ENCODE assay signal across 8 cellular contexts in genomic region chr3:66938338-66938963, GRCh38. TPM values are rescaled to one million over a fixed set of nuclear protein-coding genes. Genes with fewer than 3 reads are reported as not detected.
DNase-seq lines count a peak whose midpoint lies in the region; ATAC-seq, FAIRE-seq and TF ChIP-seq lines count a peak whose summit lies in the region.

No MANE protein-coding gene starts in this region.

- no peaks in the 10 kb centered on the region; the same call in 1 of the 2 replicates for H3K27me3 ChIP-seq in BE2C

- H3K4me3 ChIP-seq in BE2C (ENCODE audit: low read depth, low read length) (no peak overlapping the region), WI38 (ENCODE audit: low read depth, low read length) (no peak overlapping the region), fibroblast of the aortic adventitia (ENCODE audit: low read depth, low read length) (no peak overlapping the region)

- DNase-seq in BE2C (peak; percentile 39), GM12892 (ENCODE audit: insufficient read length) (no peak), NCI-H2171 treated with DMSO at 0.1 percent for 48 hours (lab: John Stamatoyannopoulos, UW) (peak; percentile 59), fibroblast of the aortic adventitia (ENCODE audit: low read depth) (peak; percentile 75), neural crest cell (ENCODE audit: low read depth, low spot score) (peak; percentile 54), GF-D8 (lab: John Stamatoyannopoulos, UW) (no peak)

- H3K4me3 Mint-ChIP-seq in neural crest cell: peak overlapping the region; percentile 67

- H3K9me3 Mint-ChIP-seq in neural crest cell: peaks cover 4% of the 10 kb centered on the region

- peak; percentile 85 for ATAC-seq in HG02973 (IDR thresholded peaks at IDR 0.05; ENCODE audit: unreplicated experiment)

- peak overlapping the region; percentile 85 for H3K27ac Mint-ChIP-seq in neural crest cell (ENCODE audit: unreplicated experiment)

- no peaks in the 10 kb centered on the region for H3K4me1 ChIP-seq in BE2C

- no peak for TF ChIP-seq POLR2A in GM12892 (IDR thresholded peaks at IDR 0.05; ENCODE audit: low read depth, low read length)

- no peaks in the 10 kb centered on the region for H3K27me3 Mint-ChIP-seq in neural crest cell (ENCODE audit: low read depth)

- no peaks in the 10 kb centered on the region for H3K36me3 ChIP-seq in BE2C

- TF ChIP-seq CTCF in BE2C (IDR thresholded peaks at IDR 0.05; ENCODE audit: low read depth, low read length) (peak; percentile 90), WI38 (IDR thresholded peaks at IDR 0.05; ENCODE audit: low read depth, low read length) (peak; percentile 67), fibroblast of the aortic adventitia (IDR thresholded peaks at IDR 0.05; ENCODE audit: insufficient read depth, low read length) (peak; percentile 84), neural crest cell (conservative IDR thresholded peaks at IDR 0.05) (peak; percentile 88)

- peak; percentile 27 for FAIRE-seq in GM12892 (lab: Jason Lieb, UNC)

- H3K36me3 Mint-ChIP-seq in neural crest cell (ENCODE audit: low read depth): peaks cover 3% of the 10 kb centered on the region

- H3K9me3 ChIP-seq in BE2C: no peaks in the 10 kb centered on the region

- peaks cover 64% of the 10 kb centered on the region for H3K4me1 Mint-ChIP-seq in neural crest cell

RNA-seq across cellular contexts. Expression of gene KBTBD8, which starts 59.7 kb away (rescaled TPM):
- 2.2 TPM for polyA plus RNA-seq in BE2C (2012; ENCODE audit: insufficient read depth, insufficient read length, low read depth)
- 6.4 TPM for polyA plus RNA-seq in GM12892 (2012; ENCODE audit: missing spikeins)
- total RNA-seq in fibroblast of the aortic adventitia (ENCODE audit: low replicate concordance) (1.1 and 9.8 TPM in 2 replicates), neural crest cell (9.9 and 10.8 TPM in 2 replicates)

Comparison
In these comparisons a context has a peak if more than half of its experiments do, and no peak if none do; other contexts are left out.
1. DNase-seq: peak in BE2C (single experiment), NCI-H2171 treated with DMSO at 0.1 percent for 48 hours (single experiment), fibroblast of the aortic adventitia (single experiment) and neural crest cell (single experiment); none in GM12892 (single experiment) and GF-D8 (single experiment).
2. Peak in every context shown above with its lines, with median percentiles within 50 percentile points of each other: CTCF ChIP-seq.